22 cellular contexts compared by ENCODE assay signal in the genomic region with DNA sequence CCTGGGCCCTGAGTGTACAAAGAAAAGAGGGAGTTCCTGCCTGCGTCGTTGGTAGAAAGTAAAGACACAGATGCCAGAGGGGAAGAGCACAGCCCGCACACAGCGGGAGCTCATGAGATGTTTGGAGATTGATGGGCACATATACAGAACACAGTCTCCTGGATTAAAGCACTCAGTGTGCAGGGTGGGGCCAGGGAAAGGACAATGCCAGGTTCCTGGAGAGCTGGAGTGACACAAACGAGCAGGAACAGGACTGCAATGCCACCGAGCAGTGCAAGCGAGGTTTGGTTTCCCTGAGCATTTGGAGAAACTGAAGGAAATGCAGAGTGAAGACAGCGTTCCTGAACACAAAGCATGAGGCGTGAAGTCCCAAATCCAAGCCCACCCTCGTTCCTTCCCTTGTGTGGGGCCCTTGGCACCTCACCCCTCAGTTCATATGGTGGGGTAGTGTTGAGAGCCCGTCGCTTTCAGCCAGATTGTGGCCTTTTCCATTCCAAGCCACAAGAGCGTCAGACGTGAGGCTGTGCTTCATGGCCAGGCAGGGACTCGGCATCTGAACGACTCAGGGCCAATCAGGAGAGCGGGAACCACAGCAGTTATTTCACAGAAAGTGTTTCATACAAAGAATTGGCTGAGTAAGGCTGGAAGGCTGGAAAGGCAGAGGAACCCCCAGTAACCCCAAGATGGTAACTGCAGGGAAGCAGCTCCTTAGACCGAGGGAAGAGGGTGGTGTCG. TPM values are rescaled to one million over a fixed set of nuclear protein-coding genes. Genes with fewer than 3 reads are reported as not detected.
DNase-seq lines count a peak whose midpoint lies in the region; ATAC-seq and TF ChIP-seq lines count a peak whose summit lies in the region.
"Had no signal": no experiment of that assay in that cellular context is flagged by ENCODE, and none has a peak within 500 bp of the region (broad histone marks: within the 10 kb centered on the region; RNA-seq: fewer than 3 reads in every experiment).

No MANE protein-coding gene starts in this region.

- ATAC-seq in natural killer cell, result no peak
- ATAC-seq: GM23338, HepG2, PC-3, SK-N-SH treated with all-trans-retinoic acid at 6 μM for 48 hours had no signal

- H4K91ac ChIP-seq in mesenchymal stem cell (ENCODE audit: low read length) (peak overlapping the region; percentile 16), trophoblast cell (ENCODE audit: low read depth, low read length) (no peak overlapping the region)

- H3K27ac ChIP-seq in mesenchymal stem cell (ENCODE audit: low read length, poor library complexity, severe bottlenecking) (no peak overlapping the region), trophoblast cell (ENCODE audit: low read depth, low read length) (no peak overlapping the region)
- H3K27ac ChIP-seq: SJCRH30 had no signal

- H3K27ac Mint-ChIP-seq in natural killer cell, result no peak overlapping the region
- H3K27ac Mint-ChIP-seq: CD4-positive, alpha-beta memory T cell; GM23338 had no signal

- H3K9me3 ChIP-seq in mesenchymal stem cell (ENCODE audit: control insufficient read depth, low read length) (peaks cover 4% of the 10 kb centered on the region), trophoblast cell (ENCODE audit: insufficient read depth, low read depth, low read length) (peaks cover 8% of the 10 kb centered on the region)
- H3K9me3 ChIP-seq: Caco-2, SJCRH30 had no signal

- H2BK120ac ChIP-seq in mesenchymal stem cell (ENCODE audit: low read depth, low read length) (no peak overlapping the region), trophoblast cell (ENCODE audit: insufficient read depth, low read length, poor library complexity) (no peak overlapping the region)

- H3K9me3 Mint-ChIP-seq in natural killer cell, result no peaks in the 10 kb centered on the region
- H3K9me3 Mint-ChIP-seq: CD4-positive, alpha-beta memory T cell; GM23338 had no signal

- H3K9ac ChIP-seq in mesenchymal stem cell (ENCODE audit: low read length) (no peak overlapping the region), trophoblast cell (ENCODE audit: low read length) (no peak overlapping the region)

- H3K4me3 Mint-ChIP-seq in natural killer cell, result no peak overlapping the region
- H3K4me3 Mint-ChIP-seq: CD4-positive, alpha-beta memory T cell; GM23338; H9 had no signal

- peaks cover 0 to 5% of the 10 kb centered on the region in 2 experiments for H3K36me3 ChIP-seq in mesenchymal stem cell (ENCODE audit: control insufficient read depth in 1 of 2, insufficient read depth in 2 of 2, low read depth in 1 of 2, low read length in 2 of 2)
- no peaks in the 10 kb centered on the region for H3K36me3 ChIP-seq in trophoblast cell (ENCODE audit: control insufficient read depth in 1 of 2, insufficient read depth in 2 of 2, low read length in 2 of 2)
- H3K36me3 ChIP-seq: SJCRH30 had no signal

- WGBS in mesenchymal stem cell, result 93% methylated on average over 19 of the region's 19 CpGs
- whole genome bisulfite sequencing in trophoblast cell (ENCODE audit: extremely low coverage, insufficient coverage, insufficient read length), result no CpG with 5 or more reads among the region's 19 CpGs

- no peaks in the 10 kb centered on the region for H3K79me1 ChIP-seq in mesenchymal stem cell (replicated peaks; ENCODE audit: low read length, poor library complexity, severe bottlenecking)
- no peaks in the 10 kb centered on the region for H3K79me1 ChIP-seq in trophoblast cell (ENCODE audit: low read length)

- no peak overlapping the region for H2BK5ac ChIP-seq in mesenchymal stem cell (ENCODE audit: low read depth, low read length, poor library complexity, severe bottlenecking)
- no peak overlapping the region for H2BK5ac ChIP-seq in trophoblast cell (ENCODE audit: low read depth, low read length, poor library complexity)

- no peak overlapping the region for H2AK5ac ChIP-seq in mesenchymal stem cell (ENCODE audit: low read length, severe bottlenecking)
- H2AK5ac ChIP-seq in trophoblast cell (ENCODE audit: low read length), result no peak overlapping the region

- H2BK12ac ChIP-seq in mesenchymal stem cell (ENCODE audit: low read length in 2 of 2) (no peak overlapping the region), trophoblast cell (ENCODE audit: low read length) (no peak overlapping the region)

- in situ Hi-C loops in G401 (cut with HindIII; ENCODE audit: low sequenced_read_pairs) (no loop called here), astrocyte of the spinal cord (cut with HindIII; ENCODE audit: low sequenced_read_pairs) (no loop called here)

- H4K8ac ChIP-seq in mesenchymal stem cell (ENCODE audit: low read length), result no peak overlapping the region
- H4K8ac ChIP-seq in trophoblast cell (ENCODE audit: low read depth, low read length), result no peak overlapping the region

- peaks cover 60 to 71% of the 10 kb centered on the region in 2 experiments for H3K27me3 ChIP-seq in mesenchymal stem cell (ENCODE audit: control insufficient read depth in 1 of 2, insufficient read depth in 1 of 2, low read length in 2 of 2)
- no peaks in the 10 kb centered on the region for H3K27me3 ChIP-seq in trophoblast cell (ENCODE audit: insufficient read depth, low read length)
- H3K27me3 ChIP-seq: SJCRH30 had no signal

- H3K36me3 Mint-ChIP-seq in natural killer cell, result no peaks in the 10 kb centered on the region
- H3K36me3 Mint-ChIP-seq: CD4-positive, alpha-beta memory T cell had no signal

- H3K18ac ChIP-seq in mesenchymal stem cell (ENCODE audit: low read depth in 1 of 2, low read length in 2 of 2) (no peak overlapping the region), trophoblast cell (ENCODE audit: low read length) (no peak overlapping the region)

- H3K4me1 Mint-ChIP-seq in natural killer cell, result peaks cover 8 to 12% of the 10 kb centered on the region in 2 donors

- H3K14ac ChIP-seq in mesenchymal stem cell (ENCODE audit: low read length in 2 of 2) (no peak overlapping the region), trophoblast cell (ENCODE audit: low read length) (no peak overlapping the region)

- TF ChIP-seq CTCF in astrocyte of the spinal cord (IDR thresholded peaks at IDR 0.05; ENCODE audit: low read depth, low read length) (no peak), natural killer cell (IDR thresholded peaks at IDR 0.05) (no peak)

- no peaks in the 10 kb centered on the region for H3K79me2 ChIP-seq in trophoblast cell (ENCODE audit: control insufficient read depth, insufficient read depth, low read length, poor library complexity)

- no peaks in the 10 kb centered on the region for H3K4me1 ChIP-seq in mesenchymal stem cell (ENCODE audit: control insufficient read depth, insufficient read depth, low read depth, low read length)
- H3K4me1 ChIP-seq in trophoblast cell (ENCODE audit: control insufficient read depth in 1 of 2, insufficient read depth in 2 of 2, low read length in 2 of 2), result peaks cover 0 to 2% of the 10 kb centered on the region in 2 experiments
- H3K4me1 ChIP-seq: SJCRH30 had no signal

- no peak overlapping the region for H3K4ac ChIP-seq in mesenchymal stem cell (ENCODE audit: low read depth in 1 of 2, low read length in 2 of 2)
- H3K4ac ChIP-seq in trophoblast cell (ENCODE audit: low read depth, low read length), result no peak overlapping the region

- H3K27me3 Mint-ChIP-seq in natural killer cell (ENCODE audit: low read depth in 2 of 2), result peaks cover 22 to 28% of the 10 kb centered on the region in 2 donors

- H3K4me2 ChIP-seq in mesenchymal stem cell (ENCODE audit: low read length, poor library complexity, severe bottlenecking) (no peak overlapping the region), trophoblast cell (ENCODE audit: low read length) (no peak overlapping the region)
- H3K4me2 ChIP-seq: GM23338 had no signal

- DNase-seq in G401 (ENCODE audit: low spot score), result peak; percentile 70
- peak; percentile 10 for DNase-seq in astrocyte of the spinal cord (ENCODE audit: low read depth, low spot score)
- DNase-seq in mesenchymal stem cell, result no peak
- DNase-seq in trophoblast cell, result no peak
- no peak for DNase-seq in DMS79 treated with DMSO at 0.1 percent for 48 hours (lab: John Stamatoyannopoulos, UW)
- no peak for DNase-seq in NK-92 (lab: John Stamatoyannopoulos, UW; ENCODE audit: unreplicated experiment)
- no peak for DNase-seq in natural killer cell
- DNase-seq: Caco-2; CD4-positive, alpha-beta memory T cell; H9; Karpas-422; NCI-H1105; NCI-H1436 treated with DMSO at 0.1 percent for 48 hours; NCI-H2029; NCI-H510A; NCI-H774; NK-92 treated with Interleukin-12 subunit alpha and Interleukin-12 subunit beta, amount 100 ng/mL, for 24 hours; PC-3; SJCRH30 had no signal

- H3K4me3 ChIP-seq in astrocyte of the spinal cord (ENCODE audit: low read depth, low read length) (no peak overlapping the region), mesenchymal stem cell (ENCODE audit: insufficient read depth in 1 of 2, low read depth in 1 of 2, low read length in 2 of 2) (no peak overlapping the region), trophoblast cell (ENCODE audit: low read depth, low read length) (no peak overlapping the region)
- H3K4me3 ChIP-seq: GM23338, SJCRH30 had no signal

- no peak overlapping the region for H4K12ac ChIP-seq in trophoblast cell (ENCODE audit: low read depth, low read length)

- H2BK15ac ChIP-seq in mesenchymal stem cell (ENCODE audit: low read depth, poor library complexity, severe bottlenecking), result no peak overlapping the region

- H2AFZ ChIP-seq in mesenchymal stem cell (ENCODE audit: low read depth, low read length) (no peak overlapping the region), trophoblast cell (ENCODE audit: insufficient read depth, low read length, poor library complexity) (peak overlapping the region; percentile 44)
- H2AFZ ChIP-seq: GM23338 had no signal

- H3K23ac ChIP-seq in mesenchymal stem cell (ENCODE audit: low read length in 2 of 2), result no peak overlapping the region
- no peak overlapping the region for H3K23ac ChIP-seq in trophoblast cell (ENCODE audit: low read length)

- intact Hi-C loops in natural killer cell (cut with micrococcal nuclease), result no loop called here

RNA-seq across cellular contexts. Expression of a gene that starts 41.0 kb away (rescaled TPM):
- total RNA-seq in G401 (2014; rRNA removed; shearing (Covaris generic)), result 3.8 and 14.7 TPM in 2 replicates
- polyA plus RNA-seq in mesenchymal stem cell (2013, experiment 1 of 2), result 141 TPM
- polyA plus RNA-seq in mesenchymal stem cell (2013, experiment 2 of 2), result 139 TPM
- polyA plus RNA-seq in trophoblast cell (2013), result 14.3 and 15.4 TPM in 2 replicates
- 1 to 10 TPM; 2.8 to 4.5 (median 2.9) TPM for total RNA-seq in natural killer cell

Comparison
In these comparisons a context has a peak if more than half of its experiments do, and no peak if none do; other contexts are left out.
1. DNase-seq: peak in G401 (single experiment) and astrocyte of the spinal cord (single experiment); none in mesenchymal stem cell (single experiment), trophoblast cell (0 of 2), DMS79 treated with DMSO at 0.1 percent for 48 hours (single experiment), NK-92 (single experiment) and natural killer cell (single experiment).